12 cellular contexts compared by ENCODE assay signal in the genomic region with DNA sequence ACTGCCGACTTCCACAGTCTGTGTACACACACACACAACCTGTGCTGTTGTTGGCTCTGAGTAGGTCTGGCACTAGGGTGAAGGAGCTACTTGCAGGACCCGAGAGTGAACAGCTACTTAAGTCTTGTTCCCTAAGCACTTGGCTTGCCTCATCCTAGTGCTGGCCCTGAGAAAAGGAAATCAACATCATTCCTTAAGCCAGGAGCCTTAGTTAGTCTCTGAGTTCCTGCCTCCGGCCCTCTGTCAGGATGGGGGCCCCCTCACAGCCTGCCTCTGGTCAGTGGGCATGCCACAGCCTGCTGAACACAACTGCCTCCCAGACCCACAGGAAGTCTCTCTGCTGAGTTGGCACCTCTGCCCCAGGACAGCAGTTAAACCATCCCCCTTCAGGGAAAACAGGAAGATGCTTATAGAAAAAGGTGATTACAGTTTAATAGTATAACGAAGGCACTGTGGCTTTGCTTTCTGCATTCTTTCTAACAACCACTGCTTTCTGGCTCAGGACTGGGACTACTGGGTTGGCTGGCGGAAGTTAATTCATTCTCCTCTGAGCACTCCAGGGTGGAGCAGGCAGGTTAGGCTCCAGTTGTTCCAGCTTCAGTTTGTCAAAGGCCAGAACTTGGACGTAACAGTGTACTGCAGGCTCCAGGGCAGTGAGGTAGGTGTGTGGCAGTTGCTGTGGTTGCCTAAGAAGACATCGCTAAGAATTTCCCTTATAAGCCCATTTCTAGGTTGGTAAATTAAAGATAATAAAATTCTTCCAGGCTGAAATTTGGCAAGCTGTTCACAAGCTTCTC. TPM values are rescaled to one million over a fixed set of nuclear protein-coding genes. Genes with fewer than 3 reads are reported as not detected.
DNase-seq lines count a peak whose midpoint lies in the region; TF ChIP-seq lines count a peak whose summit lies in the region.
"Had no signal": no experiment of that assay in that cellular context is flagged by ENCODE, and none has a peak within 500 bp of the region (broad histone marks: within the 10 kb centered on the region; RNA-seq: fewer than 3 reads in every experiment).

No MANE protein-coding gene starts in this region.

- peaks cover 59% of the 10 kb centered on the region for H3K4me1 Mint-ChIP-seq in MCF 10A (ENCODE audit: insufficient read depth, unreplicated experiment)

- no peak overlapping the region for H3K4me3 ChIP-seq in thyroid gland (replicated peaks in 1 of 3)
- H3K4me3 ChIP-seq in A673 (ENCODE audit: low read depth, low read length, poor library complexity, severe bottlenecking) = no peak overlapping the region
- H3K4me3 ChIP-seq: PC-9 had no signal

- peak overlapping the region; percentile 88 for H3K27ac Mint-ChIP-seq in MCF 10A (ENCODE audit: low read depth, unreplicated experiment)

- H3K9me3 ChIP-seq in thyroid gland (no peaks in the 10 kb centered on the region), A673 (ENCODE audit: low read depth, low read length, poor library complexity, severe bottlenecking) (no peaks in the 10 kb centered on the region)
- H3K9me3 ChIP-seq: Caco-2 had no signal

- POLR2A ChIA-PET in MCF 10A (lab: Yijun Ruan, JAX) = interaction anchor here (0.6 to 1.1 kb wide), 5 partner anchors 12 to 38 kb away, joined by 3 to 5 read pairs (median 4); no protein-coding TSS in a partner anchor
- POLR2A ChIA-PET in A673 (lab: Charles Lee; ENCODE audit: low non-redundant PET) = no interaction called here

- H3K4me1 ChIP-seq in thyroid gland = peaks cover 13 to 37% of the 10 kb centered on the region in 2 donors
- H3K4me1 ChIP-seq in A673 (ENCODE audit: insufficient read depth, low read length, poor library complexity, severe bottlenecking) = no peaks in the 10 kb centered on the region
- H3K4me1 ChIP-seq: Caco-2 had no signal

- CTCF ChIA-PET in MCF 10A (lab: Yijun Ruan, JAX) = interaction anchor here (0.7 to 1.0 kb wide), 2 partner anchors 50 to 347 kb away, joined by 3 read pairs; no protein-coding TSS in a partner anchor
- CTCF ChIA-PET in A673 (lab: Charles Lee) = no interaction called here

- DNase-seq in HT1080 (ENCODE audit: low read depth) (peak; percentile 76), MCF 10A (ENCODE audit: unreplicated experiment) (peak; percentile 78), medulla oblongata (ENCODE audit: extremely low spot score) (peak; percentile 39), thyroid gland (no peak), midbrain (lab: John Stamatoyannopoulos, UW) (no peak), A673 (ENCODE audit: low spot score) (no peak), NCI-H82 treated with DMSO at 0.1 percent for 48 hours (lab: John Stamatoyannopoulos, UW; ENCODE audit: unreplicated experiment) (no peak), NCI-H1105 (lab: John Stamatoyannopoulos, UW) (no peak)
- DNase-seq: Caco-2; PC-9; stimulated activated naive CD4-positive, alpha-beta T cell had no signal

- no peak for TF ChIP-seq POLR2A in thyroid gland (IDR thresholded peaks at IDR 0.05)

- H3K36me3 Mint-ChIP-seq in MCF 10A (ENCODE audit: insufficient read depth, unreplicated experiment) = no peaks in the 10 kb centered on the region

- BruUV-seq in MCF 10A (replicated peaks; lab: Mats Ljungman, UMichigan) = no TSS peak
- BruUV-seq in A673 (replicated peaks; lab: Mats Ljungman, UMichigan) = no TSS peak

- WGBS in thyroid gland, 2 donors = 59 to 72% methylated on average over 5 to 6 of the region's 7 CpGs

- TF ChIP-seq CTCF in MCF 10A (IDR thresholded peaks at IDR 0.05; ENCODE audit: unreplicated experiment) (no peak), thyroid gland (IDR thresholded peaks at IDR 0.05) (no peak), A673 (conservative IDR thresholded peaks at IDR 0.05; ENCODE audit: low read depth, low read length) (no peak)

- intact Hi-C loops in MCF 10A (cut with micrococcal nuclease) = loop anchor here (10.0 kb wide), 1 partner anchor 72 kb away; no protein-coding TSS in a partner anchor
- intact Hi-C loops in thyroid gland (cut with DNase I) = no loop called here
- intact Hi-C loops in A673 (cut with micrococcal nuclease; ENCODE audit: unreplicated experiment) = no loop called here

- H3K27ac ChIP-seq in thyroid gland (peak overlapping the region in 2 of 3 donors; percentile 3 to 28), A673 (ENCODE audit: low read depth, low read length, poor library complexity, severe bottlenecking) (no peak overlapping the region)
- H3K27ac ChIP-seq: PC-9 had no signal

- H3K9me3 Mint-ChIP-seq in MCF 10A (ENCODE audit: unreplicated experiment) = no peaks in the 10 kb centered on the region

- no peaks in the 10 kb centered on the region for H3K27me3 Mint-ChIP-seq in MCF 10A (ENCODE audit: insufficient read depth, unreplicated experiment)

- H3K27me3 ChIP-seq in thyroid gland (no peaks in the 10 kb centered on the region), A673 (replicated peaks; ENCODE audit: insufficient read depth, low read depth, low read length, poor library complexity) (peaks cover 71% of the 10 kb centered on the region)

- H3K36me3 ChIP-seq in thyroid gland (no peaks in the 10 kb centered on the region), A673 (ENCODE audit: insufficient read depth, low read length, poor library complexity, severe bottlenecking) (no peaks in the 10 kb centered on the region)

- no peak overlapping the region for H3K4me3 Mint-ChIP-seq in MCF 10A (ENCODE audit: unreplicated experiment)

RNA-seq across cellular contexts. Expression of a gene that starts 2.8 kb away (rescaled TPM):
- total RNA-seq in HT1080 (2014; rRNA removed; shearing (Covaris generic)) = 0.17 and 0.37 TPM in 2 replicates
- polyA plus RNA-seq in HT1080 (2015; cell fraction: cytosol; rRNA removed) = 0.37 and 0.43 TPM in 2 replicates
- 0.31 and 0.48 TPM in 2 replicates for polyA plus RNA-seq in HT1080 (2015; cell fraction: nucleus; rRNA removed)
- total RNA-seq in MCF 10A (2022) = not detected in 2 replicates
- total RNA-seq in thyroid gland = 10 to 100 TPM; 15.8 to 19.6 (median 18.4) TPM
- not detected in 2 replicates for total RNA-seq in A673 (2021)
- total RNA-seq: Caco-2, HepG2 had no signal
- polyA plus RNA-seq: HepG2 had no signal

Comparison
In these comparisons a context has a peak if more than half of its experiments do, and no peak if none do; other contexts are left out.
1. DNase-seq: peak in HT1080 (single experiment), MCF 10A (single experiment) and medulla oblongata (single experiment); none in thyroid gland (0 of 2), midbrain (single experiment), A673 (single experiment), NCI-H82 treated with DMSO at 0.1 percent for 48 hours (single experiment) and NCI-H1105 (single experiment).
2. RNA of a gene that starts 2.8 kb away (total RNA-seq): 15.8 to 19.6 TPM in thyroid gland; 0.17 to 0.37 TPM in HT1080, not detected in MCF 10A and not detected in A673; every median in the first group is over 10 times any median in the second.